ENCODE assay signal across 27 cellular contexts in genomic region chrX:106905064-106905708, GRCh38. TPM values are rescaled to one million over a fixed set of nuclear protein-coding genes. Genes with fewer than 3 reads are reported as not detected.
"Had no signal": no experiment of that assay in that cellular context is flagged by ENCODE, and none has a peak within 500 bp of the region (broad histone marks: within the 10 kb centered on the region; RNA-seq: fewer than 3 reads in every experiment).

No MANE protein-coding gene starts in this region.

- H3K4me1 ChIP-seq: colonic mucosa, esophagus squamous epithelium, pancreas, prostate gland, testis had no signal

- H3K36me3 Mint-ChIP-seq: activated CD8-positive, alpha-beta memory T cell treated with anti-CD3 and anti-CD28 coated beads, Interleukin-2, amount 10 ng/mL, durations not matched to agents 7 days and 5 days; activated naive CD4-positive, alpha-beta T cell treated with anti-CD3 and anti-CD28 coated beads, Interleukin-2, amount 50 U/mL, for 72 hours; memory B cell had no signal

- H3K4me3 ChIP-seq: body of pancreas, colonic mucosa, esophagus squamous epithelium, pancreas, prostate gland, testis had no signal

- H3K4me1 Mint-ChIP-seq: activated CD4-positive, alpha-beta T cell treated with anti-CD3 and anti-CD28 coated beads for 36 hours; activated CD8-positive, alpha-beta memory T cell treated with anti-CD3 and anti-CD28 coated beads, Interleukin-2, amount 10 ng/mL, durations not matched to agents 7 days and 5 days; memory B cell had no signal

- ATAC-seq: activated CD4-positive, alpha-beta T cell treated with anti-CD3 and anti-CD28 coated beads for 36 hours; activated CD8-positive, alpha-beta memory T cell treated with anti-CD3 and anti-CD28 coated beads, Interleukin-2, amount 10 ng/mL, durations not matched to agents 7 days and 5 days; activated CD8-positive, alpha-beta T cell treated with anti-CD3 and anti-CD28 coated beads, Interleukin-2, amount 10 ng/mL, durations not matched to agents 7 days and 5 days; activated naive CD4-positive, alpha-beta T cell treated with anti-CD3 and anti-CD28 coated beads, Interleukin-2, amount 50 U/mL, for 72 hours; activated T-cell treated with anti-CD3 and anti-CD28 coated beads, Interleukin-2, amount 50 U/mL, for 72 hours; body of pancreas; pancreas had no signal

- H3K27me3 ChIP-seq: body of pancreas, colonic mucosa, pancreas, testis had no signal

- DNase-seq: activated CD4-positive, alpha-beta T cell treated with anti-CD3 and anti-CD28 coated beads for 36 hours; activated CD4-positive, CD25-positive, alpha-beta regulatory T cell; activated CD8-positive, alpha-beta memory T cell treated with anti-CD3 and anti-CD28 coated beads, Interleukin-2, amount 10 ng/mL, durations not matched to agents 7 days and 5 days; activated CD8-positive, alpha-beta T cell treated with anti-CD3 and anti-CD28 coated beads, Interleukin-2, amount 10 ng/mL, durations not matched to agents 7 days and 5 days; activated naive CD4-positive, alpha-beta T cell; activated T-cell treated with anti-CD3 and anti-CD28 coated beads, Interleukin-2, amount 50 U/mL, for 72 hours; anterior cingulate cortex; body of pancreas; colonic mucosa; effector CD8-positive, alpha-beta T cell; esophagus squamous epithelium; foreskin melanocyte; glutamatergic neuron; nucleus accumbens; pancreas; stimulated activated naive CD4-positive, alpha-beta T cell; T-helper 1 cell; testis; trophoblast cell had no signal

- H3K4me3 Mint-ChIP-seq: activated CD4-positive, alpha-beta T cell treated with anti-CD3 and anti-CD28 coated beads for 36 hours; activated CD8-positive, alpha-beta memory T cell treated with anti-CD3 and anti-CD28 coated beads, Interleukin-2, amount 10 ng/mL, durations not matched to agents 7 days and 5 days; activated CD8-positive, alpha-beta T cell treated with anti-CD3 and anti-CD28 coated beads, Interleukin-2, amount 10 ng/mL, durations not matched to agents 7 days and 5 days; activated T-cell treated with anti-CD3 and anti-CD28 coated beads, Interleukin-2, amount 50 U/mL, for 72 hours; memory B cell; T-helper 2 cell treated with Interferon-gamma antibody and Interleukin-4, amounts not matched to agents 5 μg/mL and 100 μg/mL, for 36 hours had no signal

- H3K9me3 ChIP-seq: body of pancreas, colonic mucosa, esophagus squamous epithelium, pancreas, prostate gland, testis had no signal

- H3K27ac ChIP-seq: body of pancreas, colonic mucosa, epithelial cell of prostate, esophagus squamous epithelium, pancreas, prostate gland, testis had no signal

- H3K9me3 Mint-ChIP-seq: activated naive CD4-positive, alpha-beta T cell treated with anti-CD3 and anti-CD28 coated beads, Interleukin-2, amount 50 U/mL, for 72 hours; activated T-cell treated with anti-CD3 and anti-CD28 coated beads, Interleukin-2, amount 50 U/mL, for 72 hours; memory B cell; T-helper 2 cell treated with Interferon-gamma antibody and Interleukin-4, amounts not matched to agents 5 μg/mL and 100 μg/mL, for 36 hours had no signal

- H3K36me3 ChIP-seq: colonic mucosa, esophagus squamous epithelium, pancreas, prostate gland had no signal

- H3K27me3 Mint-ChIP-seq: activated CD4-positive, alpha-beta T cell treated with anti-CD3 and anti-CD28 coated beads for 36 hours; activated CD8-positive, alpha-beta memory T cell treated with anti-CD3 and anti-CD28 coated beads, Interleukin-2, amount 10 ng/mL, durations not matched to agents 7 days and 5 days; memory B cell had no signal

- H3K27ac Mint-ChIP-seq: activated CD4-positive, alpha-beta T cell treated with anti-CD3 and anti-CD28 coated beads for 36 hours; activated CD8-positive, alpha-beta memory T cell treated with anti-CD3 and anti-CD28 coated beads, Interleukin-2, amount 10 ng/mL, durations not matched to agents 7 days and 5 days; activated CD8-positive, alpha-beta T cell treated with anti-CD3 and anti-CD28 coated beads, Interleukin-2, amount 10 ng/mL, durations not matched to agents 7 days and 5 days; activated naive CD4-positive, alpha-beta T cell treated with anti-CD3 and anti-CD28 coated beads, Interleukin-2, amount 50 U/mL, for 72 hours; memory B cell; T-helper 2 cell treated with Interferon-gamma antibody and Interleukin-4, amounts not matched to agents 5 μg/mL and 100 μg/mL, for 36 hours had no signal

RNA-seq across cellular contexts. Expression of gene RIPPLY1, which starts 2.0 kb away (rescaled TPM):
- total RNA-seq: activated CD4-positive, alpha-beta T cell treated with anti-CD3 and anti-CD28 coated beads for 36 hours; activated CD8-positive, alpha-beta memory T cell treated with anti-CD3 and anti-CD28 coated beads, Interleukin-2, amount 10 ng/mL, durations not matched to agents 7 days and 5 days; activated CD8-positive, alpha-beta T cell treated with anti-CD3 and anti-CD28 coated beads, Interleukin-2, amount 10 ng/mL, durations not matched to agents 7 days and 5 days; activated naive CD4-positive, alpha-beta T cell treated with anti-CD3 and anti-CD28 coated beads, Interleukin-2, amount 50 U/mL, for 72 hours; activated T-cell treated with anti-CD3 and anti-CD28 coated beads, Interleukin-2, amount 50 U/mL, for 72 hours; body of pancreas; colonic mucosa; dermis microvascular lymphatic vessel endothelial cell; esophagus squamous epithelium; lower leg skin; mononuclear cell; pancreas; prostate gland; testis had no signal

RNA-seq across cellular contexts. Expression of gene CLDN2, which starts 15.0 kb away (rescaled TPM):
- total RNA-seq: activated CD4-positive, alpha-beta T cell treated with anti-CD3 and anti-CD28 coated beads for 36 hours; activated CD8-positive, alpha-beta memory T cell treated with anti-CD3 and anti-CD28 coated beads, Interleukin-2, amount 10 ng/mL, durations not matched to agents 7 days and 5 days; activated CD8-positive, alpha-beta T cell treated with anti-CD3 and anti-CD28 coated beads, Interleukin-2, amount 10 ng/mL, durations not matched to agents 7 days and 5 days; activated naive CD4-positive, alpha-beta T cell treated with anti-CD3 and anti-CD28 coated beads, Interleukin-2, amount 50 U/mL, for 72 hours; activated T-cell treated with anti-CD3 and anti-CD28 coated beads, Interleukin-2, amount 50 U/mL, for 72 hours; dermis microvascular lymphatic vessel endothelial cell; esophagus squamous epithelium; lower leg skin; mononuclear cell; testis had no signal
